Comparison of ENCODE assay signal across 10 cellular contexts in the genomic region with DNA sequence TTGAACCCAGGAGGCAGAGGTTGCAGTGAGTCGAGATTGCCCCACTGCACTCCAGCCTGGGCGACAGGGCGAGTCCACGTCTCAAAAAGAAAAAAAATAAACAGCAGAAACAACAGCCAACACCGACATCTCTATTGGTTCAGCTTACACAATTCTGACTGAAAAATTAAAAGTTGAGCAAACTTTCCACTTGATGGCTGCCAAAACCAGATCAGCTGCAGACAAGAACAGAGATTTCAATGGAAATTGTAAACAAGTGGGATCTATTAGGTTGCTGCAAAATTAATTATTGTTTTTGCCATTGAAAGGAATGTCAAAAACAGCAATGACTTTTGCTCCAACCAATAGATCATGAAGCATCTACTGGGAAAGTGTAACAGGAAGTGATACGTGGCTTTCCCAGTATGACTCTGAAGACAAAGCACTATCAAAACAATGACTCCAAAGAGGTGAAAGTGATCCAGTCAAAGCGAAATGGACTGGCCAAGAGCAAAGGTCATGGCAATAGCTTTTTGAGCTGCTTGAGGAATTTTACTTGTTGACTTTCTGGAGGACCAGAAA. TPM values are rescaled to one million over a fixed set of nuclear protein-coding genes. Genes with fewer than 3 reads are reported as not detected.
A peak's percentile ranks its signal among the peaks of the same experiment; 100 is the strongest.
DNase-seq lines count a peak whose midpoint lies in the region; ATAC-seq and TF ChIP-seq lines count a peak whose summit lies in the region.
"Had no signal": no experiment of that assay in that cellular context is flagged by ENCODE, and none has a peak within 500 bp of the region (broad histone marks: within the 10 kb centered on the region; RNA-seq: fewer than 3 reads in every experiment).

No MANE protein-coding gene starts in this region.

- no TSS peak for BruUV-seq in IMR-90 (replicated peaks; lab: Mats Ljungman, UMichigan)

- TF ChIP-seq CTCF in IMR-90 (conservative IDR thresholded peaks at IDR 0.05; ENCODE audit: low read depth, low read length) (no peak), gastroesophageal sphincter (IDR thresholded peaks at IDR 0.05) (no peak), vagina (IDR thresholded peaks at IDR 0.05) (no peak)

- WGBS in IMR-90 (ENCODE audit: extremely low coverage in 2 of 2, insufficient read length in 1 of 2), 2 experiments = no CpG with 5 or more reads among the region's 7 CpGs
- 65 to 66% methylated on average over 6 to 7 of the region's 7 CpGs for WGBS in gastroesophageal sphincter (ENCODE audit: low coverage in 1 of 2), 2 donors

- no peak overlapping the region for H4K5ac ChIP-seq in IMR-90 (ENCODE audit: low read depth, low read length)

- H4K20me1 ChIP-seq in IMR-90 (ENCODE audit: insufficient read depth, low read length) = no peaks in the 10 kb centered on the region

- H3K79me1 ChIP-seq in IMR-90 (ENCODE audit: low read depth in 1 of 2, low read length in 2 of 2) = no peaks in the 10 kb centered on the region

- DNase-seq in Caki2 (ENCODE audit: low read depth) (peak; percentile 45), IMR-90 (peak; percentile 39), vagina (ENCODE audit: extremely low spot score in 2 of 2) (no peak)
- no peak for DNase-seq in stimulated activated CD4-positive, alpha-beta T cell treated with anti-CD3 and anti-CD28 coated beads, Interleukin-12 subunit alpha, Interleukin-12 subunit beta, amount 100 ng/mL, for 4 hours
- DNase-seq: effector CD4-positive, alpha-beta T cell; left ventricle myocardium inferior had no signal

- H3K9me3 ChIP-seq in IMR-90 (ENCODE audit: control insufficient read depth, insufficient read depth, low read length) (no peaks in the 10 kb centered on the region), gastroesophageal sphincter (no peaks in the 10 kb centered on the region), vagina (no peaks in the 10 kb centered on the region)
- H3K9me3 ChIP-seq: HAP-1, left ventricle myocardium inferior had no signal

- H3K9me1 ChIP-seq in IMR-90 (ENCODE audit: insufficient read depth, low read length) = no peaks in the 10 kb centered on the region

- POLR2A ChIA-PET in IMR-90 (lab: Charles Lee; ENCODE audit: unreplicated experiment) = no interaction called here

- no peak overlapping the region for H2BK15ac ChIP-seq in IMR-90 (ENCODE audit: low read depth, low read length)

- H4K8ac ChIP-seq in IMR-90 (ENCODE audit: low read depth in 2 of 2, low read length in 2 of 2) = no peak overlapping the region

- no peak overlapping the region for H3K9ac ChIP-seq in IMR-90 (ENCODE audit: low read depth, low read length)

- no peak; the same call in 1 of the 2 replicates for ATAC-seq in IMR-90 (ENCODE audit: low read depth)
- peak; percentile 25 for ATAC-seq in gastroesophageal sphincter
- ATAC-seq in HG03469 (IDR thresholded peaks at IDR 0.05; ENCODE audit: unreplicated experiment) = no peak

- H3K23ac ChIP-seq in IMR-90 (ENCODE audit: low read depth, low read length) = no peak overlapping the region

- CTCF ChIA-PET in IMR-90 (lab: Yijun Ruan, JAX) = no interaction called here

- 0 out of 2 replicates have a peak, but pooled peaks cover 1% of the 10 kb centered on the region for H3K36me3 ChIP-seq in IMR-90 (ENCODE audit: control insufficient read depth, insufficient read depth, low read length)
- peaks cover 0 to 26% of the 10 kb centered on the region in 2 donors for H3K36me3 ChIP-seq in gastroesophageal sphincter
- no peaks in the 10 kb centered on the region for H3K36me3 ChIP-seq in vagina

- intact Hi-C loops in IMR-90 (cut with micrococcal nuclease) (no loop called here), vagina (cut with DNase I) (no loop called here)

- no peak overlapping the region for H4K91ac ChIP-seq in IMR-90 (ENCODE audit: insufficient read depth, low read depth, low read length)

- H3K27ac ChIP-seq in IMR-90 (ENCODE audit: insufficient read depth, low read length) = no peak overlapping the region
- no peak overlapping the region for H3K27ac ChIP-seq in gastroesophageal sphincter
- H3K27ac ChIP-seq in vagina = no peak overlapping the region
- H3K27ac ChIP-seq: HL-60, left ventricle myocardium inferior had no signal

- no peak overlapping the region for H3K4me2 ChIP-seq in IMR-90 (ENCODE audit: low read depth, low read length)

- no peak overlapping the region for H3K18ac ChIP-seq in IMR-90 (ENCODE audit: low read depth, low read length)

- no peak for TF ChIP-seq POLR2A in IMR-90 (IDR thresholded peaks at IDR 0.05; ENCODE audit: low read depth, low read length)
- no peak for TF ChIP-seq POLR2A in gastroesophageal sphincter (IDR thresholded peaks at IDR 0.05)
- TF ChIP-seq POLR2A in vagina (IDR thresholded peaks at IDR 0.05) = no peak

- H2BK120ac ChIP-seq in IMR-90 (ENCODE audit: low read depth, low read length) = no peak overlapping the region

- H3K4ac ChIP-seq in IMR-90 (ENCODE audit: low read depth, low read length) = no peak overlapping the region

- no peak overlapping the region for H3K56ac ChIP-seq in IMR-90 (ENCODE audit: extremely low read depth, insufficient read depth, low read length)

- H3K4me3 ChIP-seq in IMR-90 (ENCODE audit: insufficient read depth, low read depth, low read length) = no peak overlapping the region
- H3K4me3 ChIP-seq in gastroesophageal sphincter = no peak overlapping the region
- no peak overlapping the region for H3K4me3 ChIP-seq in vagina
- H3K4me3 ChIP-seq: HAP-1, left ventricle myocardium inferior had no signal

- no peaks in the 10 kb centered on the region for H3K27me3 ChIP-seq in IMR-90 (ENCODE audit: control insufficient read depth, insufficient read depth, low read length)
- H3K27me3 ChIP-seq in gastroesophageal sphincter = no peaks in the 10 kb centered on the region
- no peaks in the 10 kb centered on the region for H3K27me3 ChIP-seq in vagina

- H3K14ac ChIP-seq in IMR-90 (replicated peaks; ENCODE audit: low read depth, low read length) = no peak overlapping the region

- no peak for TF ChIP-seq EP300 in gastroesophageal sphincter (IDR thresholded peaks at IDR 0.05)

- dilution Hi-C loops in IMR-90 (cut with HindIII; ENCODE audit: low sequenced_read_pairs, unreplicated experiment) = no loop called here

- no peak overlapping the region for H2BK5ac ChIP-seq in IMR-90 (ENCODE audit: low read depth, low read length, poor library complexity, severe bottlenecking)

- no peak overlapping the region for H2AFZ ChIP-seq in IMR-90 (replicated peaks; ENCODE audit: low read length, poor library complexity)

- in situ Hi-C loops in Caki2 (cut with HindIII; ENCODE audit: low pct_unique_long_range_greater_than_20kb, low sequenced_read_pairs) (no loop called here), IMR-90 (cut with MboI; ENCODE audit: low sequenced_read_pairs) (no loop called here)

- no peak overlapping the region for H2AK9ac ChIP-seq in IMR-90 (replicated peaks; ENCODE audit: low read depth, low read length, poor library complexity)

- no peak for TF ChIP-seq RAD21 in IMR-90 (IDR thresholded peaks at IDR 0.05; ENCODE audit: low read length)

- no peak overlapping the region for H2BK20ac ChIP-seq in IMR-90 (ENCODE audit: low read depth, low read length)

- no peak overlapping the region for H2AK5ac ChIP-seq in IMR-90 (ENCODE audit: low read depth, low read length)

- H3K4me1 ChIP-seq in IMR-90 (ENCODE audit: control insufficient read depth, insufficient read depth, low read length) (no peaks in the 10 kb centered on the region), gastroesophageal sphincter (no peaks in the 10 kb centered on the region), vagina (no peaks in the 10 kb centered on the region)
- H3K4me1 ChIP-seq: HAP-1, left ventricle myocardium inferior had no signal

TF ChIP-seq in IMR-90, 13 proteins besides CTCF, POLR2A, EP300 and RAD21 (continues in another document):
- no peak for TF ChIP-seq RFX5 (IDR thresholded peaks at IDR 0.05; ENCODE audit: low read depth, low read length)
- TF ChIP-seq USF2 (IDR thresholded peaks at IDR 0.05; ENCODE audit: low read depth, low read length) = no peak
- TF ChIP-seq SMC3 (IDR thresholded peaks at IDR 0.05; ENCODE audit: low read depth, low read length) = no peak
- no peak for TF ChIP-seq CEBPB (IDR thresholded peaks at IDR 0.05; ENCODE audit: low read depth, low read length)

RNA-seq across cellular contexts. Expression of gene UPF3B, which starts 26.3 kb away (rescaled TPM):
- 0.75 and 1.2 TPM in 2 replicates for total RNA-seq in Caki2 (2014; rRNA removed; shearing (Covaris generic); ENCODE audit: low replicate concordance)
- total RNA-seq in IMR-90 (2012; rRNA removed) (0.54 and 1.4 TPM in 2 replicates), gastroesophageal sphincter (1 to 10 TPM; 3.9 to 7.0 (median 4.3) TPM), vagina (2.5 TPM)
- 6.0 and 6.4 TPM in 2 replicates for polyA plus RNA-seq in IMR-90 (2012; rRNA removed)
- 0.88 and 1.1 TPM in 2 replicates for polyA plus RNA-seq in IMR-90 (2012; cell fraction: cytosol; rRNA removed)
- polyA plus RNA-seq in IMR-90 (2012; cell fraction: nucleus; rRNA removed; ENCODE audit: low replicate concordance) = 0.84 and 4.6 TPM in 2 replicates

RNA-seq across cellular contexts. Expression of gene RPL39, which starts 35.0 kb away (rescaled TPM):
- total RNA-seq in Caki2 (2014; rRNA removed; shearing (Covaris generic); ENCODE audit: low replicate concordance) = 2,019 and 2,237 TPM in 2 replicates
- total RNA-seq in IMR-90 (2012; rRNA removed) (681 and 716 TPM in 2 replicates), gastroesophageal sphincter (1,000 to 10,000 TPM; 1,536 to 5,996 (median 3,784) TPM), vagina (1,813 TPM)
- polyA plus RNA-seq in IMR-90 (2012; rRNA removed) = 2,279 and 2,357 TPM in 2 replicates
- 400 and 448 TPM in 2 replicates for polyA plus RNA-seq in IMR-90 (2012; cell fraction: cytosol; rRNA removed)
- polyA plus RNA-seq in IMR-90 (2012; cell fraction: nucleus; rRNA removed; ENCODE audit: low replicate concordance) = 33.9 and 528 TPM in 2 replicates

RNA-seq across cellular contexts. Expression of gene RNF113A, which starts 45.1 kb away (rescaled TPM):
- 12.7 and 15.8 TPM in 2 replicates for total RNA-seq in Caki2 (2014; rRNA removed; shearing (Covaris generic); ENCODE audit: low replicate concordance)
- total RNA-seq in IMR-90 (2012; rRNA removed) (16.5 and 20.6 TPM in 2 replicates), gastroesophageal sphincter (10 to 100 TPM in 3 of 4 donors, 1 to 10 TPM in 1; 6.4 to 18.6 (median 12.6) TPM), vagina (11.8 TPM)
- polyA plus RNA-seq in IMR-90 (2012; rRNA removed) = 15.9 and 17.0 TPM in 2 replicates
- 10.5 and 11.2 TPM in 2 replicates for polyA plus RNA-seq in IMR-90 (2012; cell fraction: cytosol; rRNA removed)
- 4.4 and 6.8 TPM in 2 replicates for polyA plus RNA-seq in IMR-90 (2012; cell fraction: nucleus; rRNA removed; ENCODE audit: low replicate concordance)

RNA-seq across cellular contexts. Expression of gene NDUFA1, which starts 45.2 kb away (rescaled TPM):
- total RNA-seq in Caki2 (2014; rRNA removed; shearing (Covaris generic); ENCODE audit: low replicate concordance) = 81.0 and 133 TPM in 2 replicates
- total RNA-seq in IMR-90 (2012; rRNA removed) (12.5 and 47.5 TPM in 2 replicates), gastroesophageal sphincter (100 to 1,000 TPM in 1 of 4 donors, 10 to 100 TPM in 3; 55.8 to 104 (median 74.5) TPM), vagina (25.8 TPM)
- 90.1 and 104 TPM in 2 replicates for polyA plus RNA-seq in IMR-90 (2012; rRNA removed)
- 9.7 and 28.6 TPM in 2 replicates for polyA plus RNA-seq in IMR-90 (2012; cell fraction: cytosol; rRNA removed)
- polyA plus RNA-seq in IMR-90 (2012; cell fraction: nucleus; rRNA removed; ENCODE audit: low replicate concordance) = 1.9 and 15.3 TPM in 2 replicates

Comparison
In these comparisons a context has a peak if more than half of its experiments do, and no peak if none do; other contexts are left out.
1. DNase-seq: peak in Caki2 (single experiment) and IMR-90 (single experiment); none in vagina (0 of 2) and stimulated activated CD4-positive, alpha-beta T cell treated with anti-CD3 and anti-CD28 coated beads, Interleukin-12 subunit alpha, Interleukin-12 subunit beta, amount 100 ng/mL, for 4 hours (single experiment).